Comparison of ENCODE assay signal across 1 cellular context in the genomic region with DNA sequence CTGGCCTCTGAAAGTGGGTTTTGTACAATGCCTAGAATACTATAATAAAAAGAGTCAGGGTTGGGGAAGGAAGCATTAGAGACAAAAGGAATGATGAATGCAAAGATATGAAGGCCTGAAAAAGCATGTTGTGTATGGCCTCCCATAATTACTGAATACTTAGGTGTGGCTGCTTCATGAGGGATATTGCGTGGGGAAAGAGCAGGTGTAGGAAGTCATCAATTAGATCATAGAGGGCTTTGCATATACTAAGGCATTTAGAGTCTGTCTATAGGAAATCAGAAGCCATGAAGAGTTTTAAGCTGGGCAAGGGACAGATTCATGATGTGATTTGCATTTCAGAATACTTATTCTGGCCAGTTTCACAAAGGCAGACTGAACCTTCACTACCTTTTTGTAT.
TF ChIP-seq lines count a peak whose summit lies in the region.

No MANE protein-coding gene starts in this region.

TF ChIP-seq in GM12878, 131 proteins besides CTCF, POLR2A, EP300 and RAD21 (continued from another document):
- TF ChIP-seq, protein P1, sequence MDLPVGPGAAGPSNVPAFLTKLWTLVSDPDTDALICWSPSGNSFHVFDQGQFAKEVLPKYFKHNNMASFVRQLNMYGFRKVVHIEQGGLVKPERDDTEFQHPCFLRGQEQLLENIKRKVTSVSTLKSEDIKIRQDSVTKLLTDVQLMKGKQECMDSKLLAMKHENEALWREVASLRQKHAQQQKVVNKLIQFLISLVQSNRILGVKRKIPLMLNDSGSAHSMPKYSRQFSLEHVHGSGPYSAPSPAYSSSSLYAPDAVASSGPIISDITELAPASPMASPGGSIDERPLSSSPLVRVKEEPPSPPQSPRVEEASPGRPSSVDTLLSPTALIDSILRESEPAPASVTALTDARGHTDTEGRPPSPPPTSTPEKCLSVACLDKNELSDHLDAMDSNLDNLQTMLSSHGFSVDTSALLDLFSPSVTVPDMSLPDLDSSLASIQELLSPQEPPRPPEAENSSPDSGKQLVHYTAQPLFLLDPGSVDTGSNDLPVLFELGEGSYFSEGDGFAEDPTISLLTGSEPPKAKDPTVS (IDR thresholded peaks at IDR 0.05; ENCODE audit: low read depth, low read length) = no peak
- TF ChIP-seq, protein P2, sequence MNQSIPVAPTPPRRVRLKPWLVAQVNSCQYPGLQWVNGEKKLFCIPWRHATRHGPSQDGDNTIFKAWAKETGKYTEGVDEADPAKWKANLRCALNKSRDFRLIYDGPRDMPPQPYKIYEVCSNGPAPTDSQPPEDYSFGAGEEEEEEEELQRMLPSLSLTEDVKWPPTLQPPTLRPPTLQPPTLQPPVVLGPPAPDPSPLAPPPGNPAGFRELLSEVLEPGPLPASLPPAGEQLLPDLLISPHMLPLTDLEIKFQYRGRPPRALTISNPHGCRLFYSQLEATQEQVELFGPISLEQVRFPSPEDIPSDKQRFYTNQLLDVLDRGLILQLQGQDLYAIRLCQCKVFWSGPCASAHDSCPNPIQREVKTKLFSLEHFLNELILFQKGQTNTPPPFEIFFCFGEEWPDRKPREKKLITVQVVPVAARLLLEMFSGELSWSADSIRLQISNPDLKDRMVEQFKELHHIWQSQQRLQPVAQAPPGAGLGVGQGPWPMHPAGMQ (IDR thresholded peaks at IDR 0.05; ENCODE audit: borderline replicate concordance) = no peak
- TF ChIP-seq CHD2 (IDR thresholded peaks at IDR 0.05; ENCODE audit: borderline replicate concordance, low read depth, low read length) = no peak
- no peak for TF ChIP-seq NFIC (IDR thresholded peaks at IDR 0.05; ENCODE audit: low read depth, low read length)
- no peak for TF ChIP-seq SMAD5 (IDR thresholded peaks at IDR 0.05; ENCODE audit: low read depth)
- TF ChIP-seq, protein P3, sequence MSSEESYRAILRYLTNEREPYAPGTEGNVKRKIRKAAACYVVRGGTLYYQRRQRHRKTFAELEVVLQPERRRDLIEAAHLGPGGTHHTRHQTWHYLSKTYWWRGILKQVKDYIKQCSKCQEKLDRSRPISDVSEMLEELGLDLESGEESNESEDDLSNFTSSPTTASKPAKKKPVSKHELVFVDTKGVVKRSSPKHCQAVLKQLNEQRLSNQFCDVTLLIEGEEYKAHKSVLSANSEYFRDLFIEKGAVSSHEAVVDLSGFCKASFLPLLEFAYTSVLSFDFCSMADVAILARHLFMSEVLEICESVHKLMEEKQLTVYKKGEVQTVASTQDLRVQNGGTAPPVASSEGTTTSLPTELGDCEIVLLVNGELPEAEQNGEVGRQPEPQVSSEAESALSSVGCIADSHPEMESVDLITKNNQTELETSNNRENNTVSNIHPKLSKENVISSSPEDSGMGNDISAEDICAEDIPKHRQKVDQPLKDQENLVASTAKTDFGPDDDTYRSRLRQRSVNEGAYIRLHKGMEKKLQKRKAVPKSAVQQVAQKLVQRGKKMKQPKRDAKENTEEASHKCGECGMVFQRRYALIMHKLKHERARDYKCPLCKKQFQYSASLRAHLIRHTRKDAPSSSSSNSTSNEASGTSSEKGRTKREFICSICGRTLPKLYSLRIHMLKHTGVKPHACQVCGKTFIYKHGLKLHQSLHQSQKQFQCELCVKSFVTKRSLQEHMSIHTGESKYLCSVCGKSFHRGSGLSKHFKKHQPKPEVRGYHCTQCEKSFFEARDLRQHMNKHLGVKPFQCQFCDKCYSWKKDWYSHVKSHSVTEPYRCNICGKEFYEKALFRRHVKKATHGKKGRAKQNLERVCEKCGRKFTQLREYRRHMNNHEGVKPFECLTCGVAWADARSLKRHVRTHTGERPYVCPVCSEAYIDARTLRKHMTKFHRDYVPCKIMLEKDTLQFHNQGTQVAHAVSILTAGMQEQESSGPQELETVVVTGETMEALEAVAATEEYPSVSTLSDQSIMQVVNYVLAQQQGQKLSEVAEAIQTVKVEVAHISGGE (CRISPR knock-in tag; IDR thresholded peaks at IDR 0.05) = no peak
- TF ChIP-seq BACH1 (IDR thresholded peaks at IDR 0.05; ENCODE audit: borderline replicate concordance) = no peak
- no peak for TF ChIP-seq HDGF (IDR thresholded peaks at IDR 0.05)
- TF ChIP-seq, protein P4, sequence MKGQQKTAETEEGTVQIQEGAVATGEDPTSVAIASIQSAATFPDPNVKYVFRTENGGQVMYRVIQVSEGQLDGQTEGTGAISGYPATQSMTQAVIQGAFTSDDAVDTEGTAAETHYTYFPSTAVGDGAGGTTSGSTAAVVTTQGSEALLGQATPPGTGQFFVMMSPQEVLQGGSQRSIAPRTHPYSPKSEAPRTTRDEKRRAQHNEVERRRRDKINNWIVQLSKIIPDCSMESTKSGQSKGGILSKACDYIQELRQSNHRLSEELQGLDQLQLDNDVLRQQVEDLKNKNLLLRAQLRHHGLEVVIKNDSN (IDR thresholded peaks at IDR 0.05; ENCODE audit: borderline replicate concordance, extremely low read length, insufficient read depth, low read depth, low read length) = no peak
- TF ChIP-seq SMC3 (IDR thresholded peaks at IDR 0.05; ENCODE audit: borderline replicate concordance, low read length) = no peak
- TF ChIP-seq, protein P5, sequence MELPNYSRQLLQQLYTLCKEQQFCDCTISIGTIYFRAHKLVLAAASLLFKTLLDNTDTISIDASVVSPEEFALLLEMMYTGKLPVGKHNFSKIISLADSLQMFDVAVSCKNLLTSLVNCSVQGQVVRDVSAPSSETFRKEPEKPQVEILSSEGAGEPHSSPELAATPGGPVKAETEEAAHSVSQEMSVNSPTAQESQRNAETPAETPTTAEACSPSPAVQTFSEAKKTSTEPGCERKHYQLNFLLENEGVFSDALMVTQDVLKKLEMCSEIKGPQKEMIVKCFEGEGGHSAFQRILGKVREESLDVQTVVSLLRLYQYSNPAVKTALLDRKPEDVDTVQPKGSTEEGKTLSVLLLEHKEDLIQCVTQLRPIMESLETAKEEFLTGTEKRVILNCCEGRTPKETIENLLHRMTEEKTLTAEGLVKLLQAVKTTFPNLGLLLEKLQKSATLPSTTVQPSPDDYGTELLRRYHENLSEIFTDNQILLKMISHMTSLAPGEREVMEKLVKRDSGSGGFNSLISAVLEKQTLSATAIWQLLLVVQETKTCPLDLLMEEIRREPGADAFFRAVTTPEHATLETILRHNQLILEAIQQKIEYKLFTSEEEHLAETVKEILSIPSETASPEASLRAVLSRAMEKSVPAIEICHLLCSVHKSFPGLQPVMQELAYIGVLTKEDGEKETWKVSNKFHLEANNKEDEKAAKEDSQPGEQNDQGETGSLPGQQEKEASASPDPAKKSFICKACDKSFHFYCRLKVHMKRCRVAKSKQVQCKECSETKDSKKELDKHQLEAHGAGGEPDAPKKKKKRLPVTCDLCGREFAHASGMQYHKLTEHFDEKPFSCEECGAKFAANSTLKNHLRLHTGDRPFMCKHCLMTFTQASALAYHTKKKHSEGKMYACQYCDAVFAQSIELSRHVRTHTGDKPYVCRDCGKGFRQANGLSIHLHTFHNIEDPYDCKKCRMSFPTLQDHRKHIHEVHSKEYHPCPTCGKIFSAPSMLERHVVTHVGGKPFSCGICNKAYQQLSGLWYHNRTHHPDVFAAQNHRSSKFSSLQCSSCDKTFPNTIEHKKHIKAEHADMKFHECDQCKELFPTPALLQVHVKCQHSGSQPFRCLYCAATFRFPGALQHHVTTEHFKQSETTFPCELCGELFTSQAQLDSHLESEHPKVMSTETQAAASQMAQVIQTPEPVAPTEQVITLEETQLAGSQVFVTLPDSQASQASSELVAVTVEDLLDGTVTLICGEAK (IDR thresholded peaks at IDR 0.05; ENCODE audit: borderline replicate concordance) = no peak
- TF ChIP-seq, protein P6, sequence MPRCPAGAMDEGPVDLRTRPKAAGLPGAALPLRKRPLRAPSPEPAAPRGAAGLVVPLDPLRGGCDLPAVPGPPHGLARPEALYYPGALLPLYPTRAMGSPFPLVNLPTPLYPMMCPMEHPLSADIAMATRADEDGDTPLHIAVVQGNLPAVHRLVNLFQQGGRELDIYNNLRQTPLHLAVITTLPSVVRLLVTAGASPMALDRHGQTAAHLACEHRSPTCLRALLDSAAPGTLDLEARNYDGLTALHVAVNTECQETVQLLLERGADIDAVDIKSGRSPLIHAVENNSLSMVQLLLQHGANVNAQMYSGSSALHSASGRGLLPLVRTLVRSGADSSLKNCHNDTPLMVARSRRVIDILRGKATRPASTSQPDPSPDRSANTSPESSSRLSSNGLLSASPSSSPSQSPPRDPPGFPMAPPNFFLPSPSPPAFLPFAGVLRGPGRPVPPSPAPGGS (IDR thresholded peaks at IDR 0.05; ENCODE audit: borderline replicate concordance, insufficient read depth, low read depth, low read length, poor library complexity, severe bottlenecking) = no peak
- no peak for TF ChIP-seq CEBPB (IDR thresholded peaks at IDR 0.05; ENCODE audit: borderline replicate concordance in 1 of 2, low read depth in 2 of 2, low read length in 2 of 2)
- TF ChIP-seq, protein P7, sequence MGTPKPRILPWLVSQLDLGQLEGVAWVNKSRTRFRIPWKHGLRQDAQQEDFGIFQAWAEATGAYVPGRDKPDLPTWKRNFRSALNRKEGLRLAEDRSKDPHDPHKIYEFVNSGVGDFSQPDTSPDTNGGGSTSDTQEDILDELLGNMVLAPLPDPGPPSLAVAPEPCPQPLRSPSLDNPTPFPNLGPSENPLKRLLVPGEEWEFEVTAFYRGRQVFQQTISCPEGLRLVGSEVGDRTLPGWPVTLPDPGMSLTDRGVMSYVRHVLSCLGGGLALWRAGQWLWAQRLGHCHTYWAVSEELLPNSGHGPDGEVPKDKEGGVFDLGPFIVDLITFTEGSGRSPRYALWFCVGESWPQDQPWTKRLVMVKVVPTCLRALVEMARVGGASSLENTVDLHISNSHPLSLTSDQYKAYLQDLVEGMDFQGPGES (IDR thresholded peaks at IDR 0.05) = no peak
- no peak for TF ChIP-seq CHD1 (IDR thresholded peaks at IDR 0.05; ENCODE audit: low read depth, low read length)
